In genomic region chr17:12974319-12974661, GRCh38 we compare ENCODE assay signal across 12 cellular contexts. TPM values are rescaled to one million over a fixed set of nuclear protein-coding genes. Genes with fewer than 3 reads are reported as not detected.
A peak's percentile ranks its signal among the peaks of the same experiment; 100 is the strongest.
DNase-seq lines count a peak whose midpoint lies in the region; ATAC-seq and TF ChIP-seq lines count a peak whose summit lies in the region.
"Had no signal": no experiment of that assay in that cellular context is flagged by ENCODE, and none has a peak within 500 bp of the region (broad histone marks: within the 10 kb centered on the region; RNA-seq: fewer than 3 reads in every experiment).

No MANE protein-coding gene starts in this region.

- H3K36me3 Mint-ChIP-seq in nephron (ENCODE audit: low read depth) = no peaks in the 10 kb centered on the region

- H3K9me3 ChIP-seq in SK-N-SH (no peaks in the 10 kb centered on the region), esophagus squamous epithelium (no peaks in the 10 kb centered on the region), transverse colon (no peaks in the 10 kb centered on the region)

- intact Hi-C loops in esophagus squamous epithelium (cut with DNase I) = no loop called here
- intact Hi-C loops in transverse colon (cut with DNase I; ENCODE audit: low total_unique reads) = no loop called here

- ATAC-seq in SK-N-SH treated with all-trans-retinoic acid at 6 μM for 48 hours (no peak), GM21381 (IDR thresholded peaks at IDR 0.05; ENCODE audit: unreplicated experiment) (no peak), GM21526 (IDR thresholded peaks at IDR 0.05; ENCODE audit: low FRiP score, unreplicated experiment) (no peak)

- POLR2A ChIA-PET in SK-N-SH (lab: Yijun Ruan, JAX) = no interaction called here

- H3K4me3 Mint-ChIP-seq in nephron = peak overlapping the region; percentile 77 to 87 (median 80)
- H3K4me3 Mint-ChIP-seq: activated CD4-positive, alpha-beta T cell treated with anti-CD3 and anti-CD28 coated beads, Interleukin-2, amount 10 ng/mL, durations not matched to agents 7 days and 5 days; activated naive CD4-positive, alpha-beta T cell treated with anti-CD3 and anti-CD28 coated beads for 36 hours had no signal

- in situ Hi-C loops in transverse colon (cut with MboI; ENCODE audit: low pct_ligation_motif_present in 1 of 4, low pct_unique_long_range_greater_than_20kb in 1 of 4, low sequenced_read_pairs in 3 of 4) = no loop called here

- H2AFZ ChIP-seq in SK-N-SH (ENCODE audit: low read depth) = no peak overlapping the region

- TF ChIP-seq EP300 in SK-N-SH (IDR thresholded peaks at IDR 0.05; ENCODE audit: borderline replicate concordance in 1 of 2, low read depth in 1 of 2, low read length in 1 of 2) (no peak), transverse colon (IDR thresholded peaks at IDR 0.05; ENCODE audit: low read depth) (no peak)

- no peak overlapping the region for H3K9ac ChIP-seq in SK-N-SH

- no peaks in the 10 kb centered on the region for H4K20me1 ChIP-seq in SK-N-SH (ENCODE audit: insufficient read depth)

- peak overlapping the region; percentile 50; the same call in 1 of the 2 replicates for H3K4me2 ChIP-seq in SK-N-SH

- TF ChIP-seq POLR2A in esophagus squamous epithelium (IDR thresholded peaks at IDR 0.05) (no peak), transverse colon (IDR thresholded peaks at IDR 0.05) (no peak)

- TF ChIP-seq RAD21 in SK-N-SH (IDR thresholded peaks at IDR 0.05; ENCODE audit: low read length) = no peak

- peak overlapping the region in 1 of 3 experiments; percentile 49 for H3K27ac Mint-ChIP-seq in nephron
- H3K27ac Mint-ChIP-seq: activated CD4-positive, alpha-beta T cell treated with anti-CD3 and anti-CD28 coated beads, Interleukin-2, amount 10 ng/mL, durations not matched to agents 7 days and 5 days; activated naive CD4-positive, alpha-beta T cell treated with anti-CD3 and anti-CD28 coated beads for 36 hours had no signal

- no peak overlapping the region for H3K27ac ChIP-seq in SK-N-SH (ENCODE audit: low read depth in 2 of 2, low read length in 1 of 2)
- no peak overlapping the region for H3K27ac ChIP-seq in esophagus squamous epithelium
- H3K27ac ChIP-seq in transverse colon = no peak overlapping the region

- H3K27me3 ChIP-seq in SK-N-SH (ENCODE audit: insufficient read depth) (peaks cover 36% of the 10 kb centered on the region), esophagus squamous epithelium (peaks cover 0 to 17% (median 0%) of the 10 kb centered on the region in 4 donors), transverse colon (no peaks in the 10 kb centered on the region)

- H3K4me3 ChIP-seq in SK-N-SH (ENCODE audit: low read depth in 2 of 2, low read length in 1 of 2) (no peak overlapping the region), esophagus squamous epithelium (peak overlapping the region; percentile 18 to 62 (median 38)), transverse colon (peak overlapping the region in 3 of 4 donors; percentile 7 to 30 (median 25))

- no peaks in the 10 kb centered on the region for H3K4me1 ChIP-seq in SK-N-SH (ENCODE audit: control insufficient read depth in 1 of 2, insufficient read depth in 2 of 2, low read depth in 1 of 2, low read length in 1 of 2)
- peaks cover 6 to 27% (median 9%) of the 10 kb centered on the region in 3 donors for H3K4me1 ChIP-seq in esophagus squamous epithelium
- H3K4me1 ChIP-seq in transverse colon = no peaks in the 10 kb centered on the region

- no peaks in the 10 kb centered on the region for H3K79me2 ChIP-seq in SK-N-SH (ENCODE audit: insufficient read depth)

- no peaks in the 10 kb centered on the region for H3K9me2 ChIP-seq in SK-N-SH

- 31% methylated on average over 16 of the region's 16 CpGs for WGBS in SK-N-SH (ENCODE audit: low lambda C conversion rate)
- WGBS in esophagus squamous epithelium, 2 donors = 12 to 29% methylated on average over 9 to 15 of the region's 16 CpGs
- 46 to 51% methylated on average over 5 to 16 of the region's 16 CpGs for WGBS in transverse colon (ENCODE audit: low coverage in 1 of 2), 2 donors

- H3K36me3 ChIP-seq in SK-N-SH (replicated peaks in 1 of 2; ENCODE audit: control insufficient read depth in 1 of 2, insufficient read depth in 2 of 2, low read length in 1 of 2) (no peaks in the 10 kb centered on the region), esophagus squamous epithelium (no peaks in the 10 kb centered on the region), transverse colon (no peaks in the 10 kb centered on the region)

- H3K27me3 Mint-ChIP-seq in nephron (ENCODE audit: low read depth) = peaks cover 33% of the 10 kb centered on the region

- TF ChIP-seq CTCF in SK-N-SH (IDR thresholded peaks at IDR 0.05) (no peak), esophagus squamous epithelium (IDR thresholded peaks at IDR 0.05) (no peak), nephron (IDR thresholded peaks at IDR 0.05; ENCODE audit: unreplicated experiment in 3 of 3) (no peak), transverse colon (IDR thresholded peaks at IDR 0.05) (no peak)

- CTCF ChIA-PET in SK-N-SH (lab: Yijun Ruan, JAX) = no interaction called here

- no peaks in the 10 kb centered on the region for H3F3A ChIP-seq in SK-N-SH (replicated peaks; ENCODE audit: insufficient read depth)

- DNase-seq in SK-N-SH (no peak), esophagus squamous epithelium (lab: John Stamatoyannopoulos, UW) (no peak), transverse colon (no peak), C1 segment of cervical spinal cord (lab: John Stamatoyannopoulos, UW) (no peak)
- DNase-seq: activated CD4-positive, alpha-beta T cell treated with anti-CD3 and anti-CD28 coated beads, Interleukin-2, amount 10 ng/mL, durations not matched to agents 7 days and 5 days; activated naive CD4-positive, alpha-beta T cell treated with anti-CD3 and anti-CD28 coated beads for 36 hours; DND-41; kidney glomerular epithelial cell had no signal

- peaks cover 10% of the 10 kb centered on the region for H3K4me1 Mint-ChIP-seq in nephron
- H3K4me1 Mint-ChIP-seq: activated CD4-positive, alpha-beta T cell treated with anti-CD3 and anti-CD28 coated beads, Interleukin-2, amount 10 ng/mL, durations not matched to agents 7 days and 5 days had no signal

- peaks cover 3% of the 10 kb centered on the region for H3K9me3 Mint-ChIP-seq in nephron
- H3K9me3 Mint-ChIP-seq: activated CD4-positive, alpha-beta T cell treated with anti-CD3 and anti-CD28 coated beads, Interleukin-2, amount 10 ng/mL, durations not matched to agents 7 days and 5 days; activated naive CD4-positive, alpha-beta T cell treated with anti-CD3 and anti-CD28 coated beads for 36 hours had no signal

TF ChIP-seq in SK-N-SH, 30 proteins besides CTCF, POLR2A, EP300 and RAD21:
- TF ChIP-seq FOSL2 (IDR thresholded peaks at IDR 0.05; ENCODE audit: borderline replicate concordance, low read depth) (no peak), SIN3A (IDR thresholded peaks at IDR 0.05; ENCODE audit: borderline replicate concordance, low read depth, low read length) (no peak), YY1 (IDR thresholded peaks at IDR 0.05; ENCODE audit: low read depth) (no peak)

TF ChIP-seq in SK-N-SH treated with all-trans-retinoic acid at 6 μM for 48 hours, 23 proteins besides CTCF, POLR2A, EP300 and RAD21:
- TF ChIP-seq TCF4 (CRISPR knock-in tag; IDR thresholded peaks at IDR 0.05; ENCODE audit: borderline replicate concordance) (no peak), ZNF8 (CRISPR knock-in tag; IDR thresholded peaks at IDR 0.05) (no peak), BACH2 (CRISPR knock-in tag; IDR thresholded peaks at IDR 0.05; ENCODE audit: borderline replicate concordance) (no peak), ZC3H10 (CRISPR knock-in tag; IDR thresholded peaks at IDR 0.05) (no peak), GLIS3 (CRISPR knock-in tag; IDR thresholded peaks at IDR 0.05) (no peak), POU6F1 (CRISPR knock-in tag; IDR thresholded peaks at IDR 0.05; ENCODE audit: borderline replicate concordance, low read depth) (no peak), ZNF70 (CRISPR knock-in tag; IDR thresholded peaks at IDR 0.05) (no peak), ZFP3 (CRISPR knock-in tag; IDR thresholded peaks at IDR 0.05) (no peak), ISL1 (CRISPR knock-in tag; IDR thresholded peaks at IDR 0.05) (no peak), PATZ1 (CRISPR knock-in tag; IDR thresholded peaks at IDR 0.05; ENCODE audit: borderline replicate concordance) (no peak), SNAI2 (CRISPR knock-in tag; IDR thresholded peaks at IDR 0.05) (no peak)

RNA-seq across cellular contexts. Expression of gene ELAC2, which starts 43.5 kb away (rescaled TPM):
- polyA plus RNA-seq in SK-N-SH (2012; rRNA removed) = 77.6 and 95.8 TPM in 2 replicates
- polyA plus RNA-seq in SK-N-SH (2012; cell fraction: cytosol; rRNA removed) = 32.5 and 55.5 TPM in 2 replicates
- polyA plus RNA-seq in SK-N-SH (2012; cell fraction: nucleus; rRNA removed) = 172 and 179 TPM in 2 replicates
- total RNA-seq in esophagus squamous epithelium (10 to 100 TPM; 54.8 to 87.8 (median 62.6) TPM), transverse colon (100 to 1,000 TPM in 1 of 4 donors, 10 to 100 TPM in 3; 56.2 to 143 (median 66.0) TPM)

Comparison
In these comparisons a context has a peak if more than half of its experiments do, and no peak if none do; other contexts are left out.
1. H3K4me3 ChIP-seq: peak in esophagus squamous epithelium (4 of 4) and transverse colon (3 of 4); none in SK-N-SH (0 of 2).